8 cellular contexts compared by ENCODE assay signal in the genomic region with DNA sequence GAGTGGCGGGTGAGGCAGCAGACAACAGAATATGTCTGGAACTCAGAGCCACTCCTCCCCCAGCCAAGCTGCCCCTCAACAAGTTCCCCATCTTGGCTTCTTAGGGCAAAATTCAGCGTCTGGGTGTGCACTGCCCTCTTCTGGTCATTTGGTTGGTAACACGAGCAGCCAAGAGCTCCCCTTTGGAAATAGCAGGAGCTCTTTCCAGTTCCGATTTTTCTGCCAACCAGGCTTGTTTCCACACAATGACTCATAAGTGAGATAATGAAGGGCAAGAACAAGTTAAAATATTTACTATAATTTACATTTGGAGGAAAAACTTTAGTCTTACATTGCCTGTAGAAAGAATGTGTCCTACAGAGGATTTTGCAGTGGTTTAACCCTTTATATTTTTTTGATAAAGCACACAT.
DNase-seq lines count a peak whose midpoint lies in the region; ATAC-seq and TF ChIP-seq lines count a peak whose summit lies in the region.

No MANE protein-coding gene starts in this region.

- WGBS in sigmoid colon, 2 donors = 3 to 4% methylated on average over 4 of the region's 4 CpGs

- H3K27me3 ChIP-seq in PC-3 (ENCODE audit: low read length) (peaks cover 16% of the 10 kb centered on the region), sigmoid colon (no peaks in the 10 kb centered on the region)

- no peak for TF ChIP-seq POLR2A in sigmoid colon (IDR thresholded peaks at IDR 0.05)

- intact Hi-C loops in PC-3 (cut with micrococcal nuclease) (loop anchor here (1.0 kb wide), 2 partner anchors 139 to 322 kb away; no protein-coding TSS in a partner anchor), sigmoid colon (cut with DNase I) (loop anchor here (1.0 to 5.0 kb wide), 3 partner anchors 139 to 322 kb away; no protein-coding TSS in a partner anchor)

- TF ChIP-seq CTCF in GM12873 (IDR thresholded peaks at IDR 0.05; ENCODE audit: insufficient read depth, low read depth, low read length, missing control alignments) = peak; percentile 85
- TF ChIP-seq CTCF in PC-3 (conservative IDR thresholded peaks at IDR 0.05; ENCODE audit: low read depth, low read length) = peak; percentile 86
- peak; percentile 49 to 76 (median 69) for TF ChIP-seq CTCF in sigmoid colon (IDR thresholded peaks at IDR 0.05)

- CTCF ChIA-PET in PC-3 (lab: Charles Lee) = interaction anchor here (0.6 to 3.3 kb wide), 14 partner anchors 9 to 615 kb away, joined by 3 to 112 read pairs (median 4); no protein-coding TSS in a partner anchor

- no TSS peak for BruUV-seq in PC-3 (replicated peaks; lab: Mats Ljungman, UMichigan)

- H3K4me3 ChIP-seq in Jurkat, Clone E6-1 (ENCODE audit: low read length) = no peak overlapping the region
- H3K4me3 ChIP-seq in PC-3 (ENCODE audit: low read length) (no peak overlapping the region), sigmoid colon (no peak overlapping the region)

- H3K79me2 ChIP-seq in PC-3 (ENCODE audit: low read length) = no peaks in the 10 kb centered on the region

- H3F3A ChIP-seq in PC-3 (ENCODE audit: low read length, unreplicated experiment) = no peaks in the 10 kb centered on the region

- no peaks in the 10 kb centered on the region for H3K36me3 ChIP-seq in PC-3 (ENCODE audit: low read depth, low read length)
- no peaks in the 10 kb centered on the region for H3K36me3 ChIP-seq in sigmoid colon

- H4K20me1 ChIP-seq in PC-3 (ENCODE audit: low read length) = no peaks in the 10 kb centered on the region

- no peak overlapping the region for H3K9ac ChIP-seq in PC-3 (ENCODE audit: low read length)

- no peaks in the 10 kb centered on the region for H3K9me2 ChIP-seq in PC-3 (replicated peaks; ENCODE audit: low read length)

- POLR2A ChIA-PET in PC-3 (lab: Charles Lee; ENCODE audit: unreplicated experiment) = interaction anchor here (0.5 to 0.7 kb wide), 4 partner anchors 81 to 139 kb away, joined by 4 to 19 read pairs (median 9); no protein-coding TSS in a partner anchor

- no peaks in the 10 kb centered on the region for H3K9me3 ChIP-seq in PC-3 (ENCODE audit: low read length)
- H3K9me3 ChIP-seq in sigmoid colon = no peaks in the 10 kb centered on the region

- no peak overlapping the region for H3K4me2 ChIP-seq in PC-3 (ENCODE audit: low read length)

- H3K4me1 ChIP-seq in PC-3 (ENCODE audit: insufficient read depth, low read length) (no peaks in the 10 kb centered on the region), sigmoid colon (peaks cover 0 to 9% (median 0%) of the 10 kb centered on the region in 4 donors)

- peak; percentile 76 for DNase-seq in AG08396 (ENCODE audit: low spot score)
- peak; percentile 55 for DNase-seq in Jurkat, Clone E6-1 (ENCODE audit: low read depth, low spot score)
- DNase-seq in PC-3 = peak; percentile 88
- peak; percentile 94 for DNase-seq in astrocyte of the hippocampus (ENCODE audit: low read depth, low spot score)
- peak in 38 of 51 donors; percentile 5 to 65 (median 42) for DNase-seq in hypothalamus (lab: John Stamatoyannopoulos, UW)
- peak; percentile 86 for DNase-seq in sigmoid colon

- no peak overlapping the region for H2AFZ ChIP-seq in PC-3 (ENCODE audit: low read length)

- H3K27ac ChIP-seq in PC-3 (ENCODE audit: low read length) = no peak overlapping the region
- H3K27ac ChIP-seq in sigmoid colon = no peak overlapping the region

- TF ChIP-seq EP300 in sigmoid colon (IDR thresholded peaks at IDR 0.05) = no peak

- peak; percentile 84 for ATAC-seq in PC-3
- ATAC-seq in HG02970 (IDR thresholded peaks at IDR 0.05; ENCODE audit: low FRiP score, unreplicated experiment) = no peak

Comparison
In these comparisons a context has a peak if more than half of its experiments do, and no peak if none do; other contexts are left out.
1. DNase-seq: peak in every context shown above with its lines; median percentile 94 in astrocyte of the hippocampus; 88 in PC-3; 86 in sigmoid colon; 76 in AG08396; 55 in Jurkat, Clone E6-1; 42 in hypothalamus.